10 cellular contexts compared by ENCODE assay signal in the genomic region with DNA sequence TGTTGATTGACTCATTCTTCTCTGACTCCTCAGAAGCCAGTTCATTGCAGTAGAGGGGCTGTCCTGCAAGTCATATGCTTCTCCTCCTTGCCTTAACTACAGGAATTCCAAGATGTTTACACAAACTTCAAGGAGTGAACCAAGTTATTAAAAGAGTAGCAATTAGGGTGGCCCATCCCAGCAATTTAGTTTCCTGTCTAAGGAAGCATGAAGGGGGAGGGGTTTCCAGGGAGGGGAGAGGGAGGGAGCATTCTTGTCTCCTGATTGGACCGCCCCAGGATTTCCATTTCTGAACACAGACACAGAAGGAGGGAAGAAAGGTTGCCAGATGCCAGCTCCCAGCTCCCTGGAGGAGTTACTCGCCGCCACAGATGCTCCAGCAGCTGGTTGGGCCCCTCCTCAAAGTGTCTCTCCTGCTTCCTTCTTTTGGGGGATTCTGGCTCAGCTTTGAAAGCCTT.
DNase-seq lines count a peak whose midpoint lies in the region; ATAC-seq and TF ChIP-seq lines count a peak whose summit lies in the region.
"Had no signal": no experiment of that assay in that cellular context is flagged by ENCODE, and none has a peak within 500 bp of the region (broad histone marks: within the 10 kb centered on the region; RNA-seq: fewer than 3 reads in every experiment).

No MANE protein-coding gene starts in this region.

- H3K27me3 Mint-ChIP-seq in activated T-cell treated with anti-CD3 and anti-CD28 coated beads, Interleukin-2, amount 50 U/mL, for 24 hours = no peaks in the 10 kb centered on the region

- ATAC-seq in Right ventricle myocardium superior (ENCODE audit: poor library complexity) = peak; percentile 30
- ATAC-seq: stimulated activated naive CD8-positive, alpha-beta T cell treated with anti-CD3 and anti-CD28 coated beads, Interleukin-15, Interleukin-2, amounts not matched to agents 100 U/mL and 50 U/mL, for 24 hours had no signal

- H3K4me1 ChIP-seq in SK-N-SH (ENCODE audit: control insufficient read depth in 1 of 2, insufficient read depth in 2 of 2, low read depth in 1 of 2, low read length in 1 of 2) = peaks cover 3 to 15% of the 10 kb centered on the region in 2 experiments

- H3K9me3 ChIP-seq in SK-N-SH = no peaks in the 10 kb centered on the region

- H2AFZ ChIP-seq in SK-N-SH (ENCODE audit: low read depth) = 0 out of 2 replicates have a peak overlapping the region, but pooled peaks have one; percentile 19

- no peaks in the 10 kb centered on the region for H3K79me2 ChIP-seq in SK-N-SH (ENCODE audit: insufficient read depth)

- WGBS in SK-N-SH (ENCODE audit: low lambda C conversion rate) = 89% methylated on average over 3 of the region's 3 CpGs

- H3K27me3 ChIP-seq in SK-N-SH (ENCODE audit: insufficient read depth) = no peaks in the 10 kb centered on the region

- no peak overlapping the region for H3K4me2 ChIP-seq in SK-N-SH

- intact Hi-C loops in Right ventricle myocardium superior (cut with DNase I) = loop anchor here (5.0 kb wide), 1 partner anchor 107 kb away; a partner anchor contains a TSS

- no peak overlapping the region for H3K9ac ChIP-seq in SK-N-SH

- no peak for TF ChIP-seq CTCF in SK-N-SH (IDR thresholded peaks at IDR 0.05)

- TF ChIP-seq RAD21 in SK-N-SH (IDR thresholded peaks at IDR 0.05; ENCODE audit: low read length) = no peak

- peaks cover 8% of the 10 kb centered on the region for H3F3A ChIP-seq in SK-N-SH (replicated peaks; ENCODE audit: insufficient read depth)

- H3K36me3 Mint-ChIP-seq in activated T-cell treated with anti-CD3 and anti-CD28 coated beads, Interleukin-2, amount 50 U/mL, for 24 hours (ENCODE audit: low read depth) = no peaks in the 10 kb centered on the region

- no peaks in the 10 kb centered on the region for H3K9me3 Mint-ChIP-seq in activated T-cell treated with anti-CD3 and anti-CD28 coated beads, Interleukin-2, amount 50 U/mL, for 24 hours

- H3K36me3 ChIP-seq in SK-N-SH (replicated peaks in 1 of 2; ENCODE audit: control insufficient read depth in 1 of 2, insufficient read depth in 2 of 2, low read length in 1 of 2) = no peaks in the 10 kb centered on the region

- no peaks in the 10 kb centered on the region for H3K9me2 ChIP-seq in SK-N-SH

- peaks cover 24% of the 10 kb centered on the region for H3K4me1 Mint-ChIP-seq in activated T-cell treated with anti-CD3 and anti-CD28 coated beads, Interleukin-2, amount 50 U/mL, for 24 hours (ENCODE audit: low read depth)

- DNase-seq in DMS 273 (lab: John Stamatoyannopoulos, UW; ENCODE audit: unreplicated experiment) (peak; percentile 87), SK-N-SH (no peak), Right ventricle myocardium superior (peak; percentile 51), renal cortical epithelial cell (ENCODE audit: low read depth) (peak; percentile 66), DMS79 (lab: John Stamatoyannopoulos, UW) (no peak), pons (ENCODE audit: low spot score) (no peak), NCI-H345 treated with DMSO at 0.1 percent for 48 hours (lab: John Stamatoyannopoulos, UW; ENCODE audit: unreplicated experiment) (no peak)
- no peak for DNase-seq in activated T-cell treated with anti-CD3 and anti-CD28 coated beads, Interleukin-2, amount 50 U/mL, for 24 hours
- DNase-seq: NCI-H187 treated with DMSO at 0.1 percent for 48 hours; stimulated activated naive CD8-positive, alpha-beta T cell treated with anti-CD3 and anti-CD28 coated beads, Interleukin-15, Interleukin-2, amounts not matched to agents 100 U/mL and 50 U/mL, for 24 hours had no signal

- TF ChIP-seq EP300 in SK-N-SH (IDR thresholded peaks at IDR 0.05; ENCODE audit: borderline replicate concordance in 1 of 2, low read depth in 1 of 2, low read length in 1 of 2) = no peak

- no peak overlapping the region for H3K4me3 Mint-ChIP-seq in activated T-cell treated with anti-CD3 and anti-CD28 coated beads, Interleukin-2, amount 50 U/mL, for 24 hours

- CTCF ChIA-PET in SK-N-SH (lab: Yijun Ruan, JAX) = interaction anchor here (0.8 to 1.0 kb wide), 3 partner anchors 10 to 108 kb away, joined by 3 to 4 read pairs (median 3); no protein-coding TSS in a partner anchor

- H3K27ac Mint-ChIP-seq in activated T-cell treated with anti-CD3 and anti-CD28 coated beads, Interleukin-2, amount 50 U/mL, for 24 hours = no peak overlapping the region

- no peak overlapping the region for H3K27ac ChIP-seq in SK-N-SH (ENCODE audit: low read depth in 2 of 2, low read length in 1 of 2)

- no peaks in the 10 kb centered on the region for H4K20me1 ChIP-seq in SK-N-SH (ENCODE audit: insufficient read depth)

- POLR2A ChIA-PET in SK-N-SH (lab: Yijun Ruan, JAX) = no interaction called here

- H3K4me3 ChIP-seq in SK-N-SH (ENCODE audit: low read depth in 2 of 2, low read length in 1 of 2) = no peak overlapping the region

TF ChIP-seq in SK-N-SH, 30 proteins besides CTCF, POLR2A, EP300 and RAD21 (continues in another document):
- TF ChIP-seq GATA2 (CRISPR knock-in tag; IDR thresholded peaks at IDR 0.05) = no peak
- no peak for TF ChIP-seq RFX5 (IDR thresholded peaks at IDR 0.05; ENCODE audit: low read length)
- TF ChIP-seq, protein P1, sequence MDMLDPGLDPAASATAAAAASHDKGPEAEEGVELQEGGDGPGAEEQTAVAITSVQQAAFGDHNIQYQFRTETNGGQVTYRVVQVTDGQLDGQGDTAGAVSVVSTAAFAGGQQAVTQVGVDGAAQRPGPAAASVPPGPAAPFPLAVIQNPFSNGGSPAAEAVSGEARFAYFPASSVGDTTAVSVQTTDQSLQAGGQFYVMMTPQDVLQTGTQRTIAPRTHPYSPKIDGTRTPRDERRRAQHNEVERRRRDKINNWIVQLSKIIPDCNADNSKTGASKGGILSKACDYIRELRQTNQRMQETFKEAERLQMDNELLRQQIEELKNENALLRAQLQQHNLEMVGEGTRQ (IDR thresholded peaks at IDR 0.05; ENCODE audit: borderline replicate concordance, low read depth, low read length) = no peak
- no peak for TF ChIP-seq TCF12 (IDR thresholded peaks at IDR 0.05)
- no peak for TF ChIP-seq SMC3 (IDR thresholded peaks at IDR 0.05; ENCODE audit: low read depth, low read length)
- TF ChIP-seq NRF1 (IDR thresholded peaks at IDR 0.05; ENCODE audit: low read depth, low read length) = no peak
- TF ChIP-seq CHD2 (IDR thresholded peaks at IDR 0.05; ENCODE audit: low read length, partially characterized antibody) = no peak
- no peak for TF ChIP-seq ELF1 (IDR thresholded peaks at IDR 0.05)
- TF ChIP-seq FOSL2 (IDR thresholded peaks at IDR 0.05; ENCODE audit: borderline replicate concordance, low read depth) = no peak
- no peak for TF ChIP-seq MXI1 (IDR thresholded peaks at IDR 0.05; ENCODE audit: low read depth, low read length)
- TF ChIP-seq, protein P2, sequence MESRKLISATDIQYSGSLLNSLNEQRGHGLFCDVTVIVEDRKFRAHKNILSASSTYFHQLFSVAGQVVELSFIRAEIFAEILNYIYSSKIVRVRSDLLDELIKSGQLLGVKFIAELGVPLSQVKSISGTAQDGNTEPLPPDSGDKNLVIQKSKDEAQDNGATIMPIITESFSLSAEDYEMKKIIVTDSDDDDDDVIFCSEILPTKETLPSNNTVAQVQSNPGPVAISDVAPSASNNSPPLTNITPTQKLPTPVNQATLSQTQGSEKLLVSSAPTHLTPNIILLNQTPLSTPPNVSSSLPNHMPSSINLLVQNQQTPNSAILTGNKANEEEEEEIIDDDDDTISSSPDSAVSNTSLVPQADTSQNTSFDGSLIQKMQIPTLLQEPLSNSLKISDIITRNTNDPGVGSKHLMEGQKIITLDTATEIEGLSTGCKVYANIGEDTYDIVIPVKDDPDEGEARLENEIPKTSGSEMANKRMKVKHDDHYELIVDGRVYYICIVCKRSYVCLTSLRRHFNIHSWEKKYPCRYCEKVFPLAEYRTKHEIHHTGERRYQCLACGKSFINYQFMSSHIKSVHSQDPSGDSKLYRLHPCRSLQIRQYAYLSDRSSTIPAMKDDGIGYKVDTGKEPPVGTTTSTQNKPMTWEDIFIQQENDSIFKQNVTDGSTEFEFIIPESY (IDR thresholded peaks at IDR 0.05; ENCODE audit: borderline replicate concordance, low read depth) = no peak
- TF ChIP-seq, protein P3, sequence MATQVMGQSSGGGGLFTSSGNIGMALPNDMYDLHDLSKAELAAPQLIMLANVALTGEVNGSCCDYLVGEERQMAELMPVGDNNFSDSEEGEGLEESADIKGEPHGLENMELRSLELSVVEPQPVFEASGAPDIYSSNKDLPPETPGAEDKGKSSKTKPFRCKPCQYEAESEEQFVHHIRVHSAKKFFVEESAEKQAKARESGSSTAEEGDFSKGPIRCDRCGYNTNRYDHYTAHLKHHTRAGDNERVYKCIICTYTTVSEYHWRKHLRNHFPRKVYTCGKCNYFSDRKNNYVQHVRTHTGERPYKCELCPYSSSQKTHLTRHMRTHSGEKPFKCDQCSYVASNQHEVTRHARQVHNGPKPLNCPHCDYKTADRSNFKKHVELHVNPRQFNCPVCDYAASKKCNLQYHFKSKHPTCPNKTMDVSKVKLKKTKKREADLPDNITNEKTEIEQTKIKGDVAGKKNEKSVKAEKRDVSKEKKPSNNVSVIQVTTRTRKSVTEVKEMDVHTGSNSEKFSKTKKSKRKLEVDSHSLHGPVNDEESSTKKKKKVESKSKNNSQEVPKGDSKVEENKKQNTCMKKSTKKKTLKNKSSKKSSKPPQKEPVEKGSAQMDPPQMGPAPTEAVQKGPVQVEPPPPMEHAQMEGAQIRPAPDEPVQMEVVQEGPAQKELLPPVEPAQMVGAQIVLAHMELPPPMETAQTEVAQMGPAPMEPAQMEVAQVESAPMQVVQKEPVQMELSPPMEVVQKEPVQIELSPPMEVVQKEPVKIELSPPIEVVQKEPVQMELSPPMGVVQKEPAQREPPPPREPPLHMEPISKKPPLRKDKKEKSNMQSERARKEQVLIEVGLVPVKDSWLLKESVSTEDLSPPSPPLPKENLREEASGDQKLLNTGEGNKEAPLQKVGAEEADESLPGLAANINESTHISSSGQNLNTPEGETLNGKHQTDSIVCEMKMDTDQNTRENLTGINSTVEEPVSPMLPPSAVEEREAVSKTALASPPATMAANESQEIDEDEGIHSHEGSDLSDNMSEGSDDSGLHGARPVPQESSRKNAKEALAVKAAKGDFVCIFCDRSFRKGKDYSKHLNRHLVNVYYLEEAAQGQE (IDR thresholded peaks at IDR 0.05; ENCODE audit: low read depth, low read length) = no peak
- TF ChIP-seq, protein P4, sequence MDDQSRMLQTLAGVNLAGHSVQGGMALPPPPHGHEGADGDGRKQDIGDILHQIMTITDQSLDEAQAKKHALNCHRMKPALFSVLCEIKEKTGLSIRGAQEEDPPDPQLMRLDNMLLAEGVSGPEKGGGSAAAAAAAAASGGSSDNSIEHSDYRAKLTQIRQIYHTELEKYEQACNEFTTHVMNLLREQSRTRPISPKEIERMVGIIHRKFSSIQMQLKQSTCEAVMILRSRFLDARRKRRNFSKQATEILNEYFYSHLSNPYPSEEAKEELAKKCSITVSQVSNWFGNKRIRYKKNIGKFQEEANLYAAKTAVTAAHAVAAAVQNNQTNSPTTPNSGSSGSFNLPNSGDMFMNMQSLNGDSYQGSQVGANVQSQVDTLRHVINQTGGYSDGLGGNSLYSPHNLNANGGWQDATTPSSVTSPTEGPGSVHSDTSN (IDR thresholded peaks at IDR 0.05) = no peak
- no peak for TF ChIP-seq TAF1 (IDR thresholded peaks at IDR 0.05; ENCODE audit: borderline replicate concordance, low read depth, low read length)
- TF ChIP-seq POLR2AphosphoS5 (IDR thresholded peaks at IDR 0.05; ENCODE audit: low read depth, low read length) = no peak

Comparison
In these comparisons a context has a peak if more than half of its experiments do, and no peak if none do; other contexts are left out.
1. DNase-seq: peak in DMS 273 (single experiment), Right ventricle myocardium superior (single experiment) and renal cortical epithelial cell (single experiment); none in SK-N-SH (single experiment), activated T-cell treated with anti-CD3 and anti-CD28 coated beads, Interleukin-2, amount 50 U/mL, for 24 hours (single experiment), DMS79 (single experiment), pons (single experiment) and NCI-H345 treated with DMSO at 0.1 percent for 48 hours (single experiment).